In the genomic region with DNA sequence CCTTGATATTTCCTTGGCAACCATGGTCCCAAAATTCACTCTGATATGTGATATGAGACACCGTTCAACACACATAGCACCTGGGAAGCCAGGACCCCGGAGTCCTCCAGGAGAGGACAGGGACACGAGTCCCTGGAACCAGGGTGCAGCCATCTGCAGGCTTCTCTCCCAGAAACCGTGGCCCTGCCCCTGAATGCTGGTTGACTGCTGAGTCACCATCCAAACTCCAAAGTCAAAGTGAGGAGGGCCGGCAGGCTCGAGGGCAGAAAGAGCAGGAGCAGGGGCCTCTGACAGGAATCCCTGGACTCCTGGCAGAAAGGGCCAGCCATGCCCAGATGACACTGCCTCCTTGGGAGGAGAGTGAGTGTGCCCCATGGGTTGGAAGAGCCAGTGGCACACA, we compare ENCODE assay signal across 27 cellular contexts. TPM values are rescaled to one million over a fixed set of nuclear protein-coding genes. Genes with fewer than 3 reads are reported as not detected.
DNase-seq lines count a peak whose midpoint lies in the region; ATAC-seq, FAIRE-seq and TF ChIP-seq lines count a peak whose summit lies in the region.
"Had no signal": no experiment of that assay in that cellular context is flagged by ENCODE, and none has a peak within 500 bp of the region (broad histone marks: within the 10 kb centered on the region; RNA-seq: fewer than 3 reads in every experiment).

No MANE protein-coding gene starts in this region.

- no peak overlapping the region for H3K27ac ChIP-seq in K562 (ENCODE audit: extremely low read depth, low read depth, low read length)
- H3K27ac ChIP-seq in liver (ENCODE audit: low read depth in 1 of 2, low read length in 2 of 2), result no peak overlapping the region
- H3K27ac ChIP-seq in small intestine (ENCODE audit: low read depth in 1 of 2, low read length in 1 of 2), result no peak overlapping the region
- H3K27ac ChIP-seq: KMS-11, SK-N-MC had no signal

- H2AFZ ChIP-seq in K562 (ENCODE audit: low read depth, low read length), result peak overlapping the region; percentile 88

- CTCF ChIA-PET in K562 (lab: Yijun Ruan, JAX; ENCODE audit: low intra/inter-chr PET ratio), result no interaction called here

- H3K9me3 ChIP-seq in K562 (replicated peaks; ENCODE audit: control insufficient read depth, insufficient read depth, low read depth, low read length) (no peaks in the 10 kb centered on the region), liver (ENCODE audit: control insufficient read depth in 4 of 4, low read length in 3 of 4) (no peaks in the 10 kb centered on the region), small intestine (ENCODE audit: control insufficient read depth, low read depth) (no peaks in the 10 kb centered on the region)
- H3K9me3 ChIP-seq: BE2C had no signal

- TF ChIP-seq CTCF in K562 (IDR thresholded peaks at IDR 0.05 in 2 of 3, conservative IDR thresholded peaks at IDR 0.05 in 1 of 3; ENCODE audit: insufficient read depth in 2 of 3, low read depth in 1 of 3, low read length in 3 of 3), result no peak
- no peak for TF ChIP-seq CTCF in liver (IDR thresholded peaks at IDR 0.05; ENCODE audit: low read depth, low read length, missing input control)

- H3K4me3 Mint-ChIP-seq in natural killer cell treated with Interleukin-12 subunit alpha and Interleukin-12 subunit beta and Interleukin-15 and Interleukin-18, amount 100 ng/mL, for 72 hours, result no peak overlapping the region
- H3K4me3 Mint-ChIP-seq: CD14-positive monocyte; CD8-positive, alpha-beta memory T cell had no signal

- no peaks in the 10 kb centered on the region for H3K27me3 Mint-ChIP-seq in natural killer cell treated with Interleukin-12 subunit alpha and Interleukin-12 subunit beta and Interleukin-15 and Interleukin-18, amount 100 ng/mL, for 72 hours
- H3K27me3 Mint-ChIP-seq: CD8-positive, alpha-beta memory T cell had no signal

- H3K4me1 ChIP-seq in K562 (replicated peaks in 1 of 2; ENCODE audit: control insufficient read depth in 2 of 2, insufficient read depth in 2 of 2, low read length in 2 of 2), result peaks cover 4 to 18% of the 10 kb centered on the region in 2 experiments; a peak in 4 of 5 replicates
- peaks cover 0 to 5% (median 0%) of the 10 kb centered on the region in 4 donors for H3K4me1 ChIP-seq in liver (ENCODE audit: control insufficient read depth in 4 of 4, insufficient read depth in 4 of 4, low read length in 3 of 4)
- no peaks in the 10 kb centered on the region for H3K4me1 ChIP-seq in small intestine (ENCODE audit: control insufficient read depth in 2 of 2, insufficient read depth in 1 of 2, low read depth in 1 of 2, low read length in 1 of 2)
- H3K4me1 ChIP-seq: BE2C had no signal

- no TSS peak for BruUV-seq in K562 (replicated peaks; lab: Mats Ljungman, UMichigan)

- no peaks in the 10 kb centered on the region for H3K36me3 ChIP-seq in K562 (ENCODE audit: control insufficient read depth, insufficient read depth, low read length)
- no peaks in the 10 kb centered on the region for H3K36me3 ChIP-seq in liver (ENCODE audit: control insufficient read depth in 4 of 4, insufficient read depth in 3 of 4, low read depth in 1 of 4, low read length in 3 of 4)
- no peaks in the 10 kb centered on the region for H3K36me3 ChIP-seq in small intestine (ENCODE audit: control insufficient read depth in 2 of 2, insufficient read depth in 2 of 2, low read length in 2 of 2)
- H3K36me3 ChIP-seq: BE2C had no signal

- no peaks in the 10 kb centered on the region for H4K20me1 ChIP-seq in K562 (replicated peaks; ENCODE audit: control insufficient read depth, insufficient read depth, low read length)

- no peak overlapping the region for H3K27ac Mint-ChIP-seq in natural killer cell treated with Interleukin-12 subunit alpha and Interleukin-12 subunit beta and Interleukin-15 and Interleukin-18, amount 100 ng/mL, for 72 hours
- H3K27ac Mint-ChIP-seq: CD14-positive monocyte; CD8-positive, alpha-beta memory T cell had no signal

- WGBS in K562 (ENCODE audit: insufficient coverage, low coverage, missing lambda C conversion rate), result 20% methylated on average over 6 of the region's 6 CpGs
- 69% methylated on average over 6 of the region's 6 CpGs for WGBS in liver
- 16 to 62% (median 45%) methylated on average over 6 of the region's 6 CpGs for WGBS in small intestine, 3 donors

- FAIRE-seq in K562 (lab: Jason Lieb, UNC) (no peak), small intestine (lab: Jason Lieb, UNC) (no peak)
- FAIRE-seq: GM18507, H1 had no signal

- H3K36me3 Mint-ChIP-seq in natural killer cell treated with Interleukin-12 subunit alpha and Interleukin-12 subunit beta and Interleukin-15 and Interleukin-18, amount 100 ng/mL, for 72 hours, result no peaks in the 10 kb centered on the region
- H3K36me3 Mint-ChIP-seq: CD14-positive monocyte had no signal

- H3K9ac ChIP-seq in K562 (ENCODE audit: insufficient read depth in 1 of 2, low read depth in 2 of 2, low read length in 2 of 2) (peak overlapping the region in 1 of 2 experiments; percentile 31; a peak in 2 of 4 replicates), liver (ENCODE audit: low read depth in 1 of 2, low read length in 2 of 2) (no peak overlapping the region)
- H3K9ac ChIP-seq: KMS-11 had no signal

- no peaks in the 10 kb centered on the region for H3K79me2 ChIP-seq in K562 (ENCODE audit: control insufficient read depth, insufficient read depth, low read length)

- peak; percentile 55; the same call in 1 of the 3 replicates for ATAC-seq in K562
- no peak for ATAC-seq in natural killer cell treated with Interleukin-12 subunit alpha and Interleukin-12 subunit beta and Interleukin-15 and Interleukin-18, amount 100 ng/mL, for 72 hours
- ATAC-seq: HCT116, Panc1 had no signal

- TF ChIP-seq POLR2A in K562 (conservative IDR thresholded peaks at IDR 0.05), result no peak

- no peak for TF ChIP-seq RAD21 in K562 (CRISPR knock-in tag; conservative IDR thresholded peaks at IDR 0.05 in 1 of 2, IDR thresholded peaks at IDR 0.05 in 1 of 2)
- no peak for TF ChIP-seq RAD21 in liver (IDR thresholded peaks at IDR 0.05)

- peak overlapping the region; percentile 37; the same call in 1 of the 2 replicates for H3K4me2 ChIP-seq in K562 (ENCODE audit: insufficient read depth, low read length)
- H3K4me2 ChIP-seq: KMS-11 had no signal

- POLR2A ChIA-PET in K562 (lab: Yijun Ruan, JAX), result no interaction called here

- in situ Hi-C loops in K562 (cut with MboI), result no loop called here

- H3K9me3 Mint-ChIP-seq in natural killer cell treated with Interleukin-12 subunit alpha and Interleukin-12 subunit beta and Interleukin-15 and Interleukin-18, amount 100 ng/mL, for 72 hours, result no peaks in the 10 kb centered on the region
- H3K9me3 Mint-ChIP-seq: CD14-positive monocyte; CD8-positive, alpha-beta memory T cell had no signal

- no peaks in the 10 kb centered on the region for H3K27me3 ChIP-seq in K562 (ENCODE audit: control insufficient read depth in 2 of 2, insufficient read depth in 2 of 2, low read length in 2 of 2)
- no peaks in the 10 kb centered on the region for H3K27me3 ChIP-seq in liver (ENCODE audit: control insufficient read depth in 4 of 4, insufficient read depth in 4 of 4, low read length in 3 of 4)
- H3K27me3 ChIP-seq in small intestine (ENCODE audit: control insufficient read depth in 2 of 2, insufficient read depth in 2 of 2, low read length in 2 of 2), result no peaks in the 10 kb centered on the region
- H3K27me3 ChIP-seq: BE2C had no signal

- DNase-seq in ELR (ENCODE audit: low read depth), result peak; percentile 5
- peak; percentile 16 to 41 (median 30) for DNase-seq in K562 (ENCODE audit: extremely low read depth in 1 of 4, low spot score in 3 of 4)
- DNase-seq in small intestine, result peak; percentile 2
- DNase-seq in NCI-H446 (lab: John Stamatoyannopoulos, UW), result no peak
- DNase-seq in HuH-7 (ENCODE audit: low spot score), result no peak
- DNase-seq in GM03348 (ENCODE audit: low spot score), result no peak
- no peak for DNase-seq in natural killer cell treated with Interleukin-12 subunit alpha and Interleukin-12 subunit beta and Interleukin-15 and Interleukin-18, amount 100 ng/mL, for 72 hours (ENCODE audit: low spot score)
- DNase-seq: BE2C; CD8-positive, alpha-beta memory T cell; DMS 273 treated with DMSO at 0.1 percent for 48 hours; DMS79; NCI-H1048; NCI-H1417; NCI-H1694; NCI-H2029 treated with DMSO at 0.1 percent for 48 hours; NCI-H526 treated with DMSO at 0.1 percent for 48 hours; SHP77 treated with DMSO at 0.1 percent for 48 hours had no signal

- H3K4me1 Mint-ChIP-seq in natural killer cell treated with Interleukin-12 subunit alpha and Interleukin-12 subunit beta and Interleukin-15 and Interleukin-18, amount 100 ng/mL, for 72 hours (ENCODE audit: low read depth in 2 of 2), result no peaks in the 10 kb centered on the region
- H3K4me1 Mint-ChIP-seq: CD8-positive, alpha-beta memory T cell had no signal

- H3K4me3 ChIP-seq in K562 (no peak overlapping the region), liver (ENCODE audit: low read depth in 1 of 3, low read length in 3 of 3) (no peak overlapping the region), small intestine (ENCODE audit: low read depth in 1 of 2, low read length in 2 of 2) (no peak overlapping the region)
- H3K4me3 ChIP-seq: SK-N-MC had no signal

- intact Hi-C loops in K562 (cut with micrococcal nuclease), result no loop called here

- TF ChIP-seq EP300 in K562 (IDR thresholded peaks at IDR 0.05; ENCODE audit: low read length), result no peak

- H3K9me1 ChIP-seq in K562 (ENCODE audit: control insufficient read depth, insufficient read depth, low read length), result no peaks in the 10 kb centered on the region

RNA-seq across cellular contexts. Expression of gene PNMA6A, which starts 6.9 kb away (rescaled TPM):
- total RNA-seq in K562 (2011; cell fraction: chromatin; rRNA removed; ENCODE audit: low replicate concordance), result 1.6 and 3.4 TPM in 2 replicates
- 2.5 and 4.0 TPM in 2 replicates for total RNA-seq in K562 (2011; cell fraction: nucleolus; rRNA removed)
- total RNA-seq in K562 (2011; cell fraction: nucleoplasm; rRNA removed), result 2.1 and 2.6 TPM in 2 replicates
- total RNA-seq in K562 (2014; rRNA removed) (5.4 and 6.7 TPM in 2 replicates), K562 (2014; rRNA removed; fragmentation: Illumina TruSeq; extraction: Trizol) (0.73 and 1.2 TPM in 2 replicates), K562 (2015; rRNA removed; fragmentation: Illumina TruSeq; extraction: Trizol) (3.9 and 5.0 TPM in 2 replicates), K562 (2021) (6.3 and 6.9 TPM in 2 replicates), liver (1 to 10 TPM; 5.4 to 6.4 TPM)
- polyA plus RNA-seq in K562 (2011; rRNA removed) (0.83 and 1.0 TPM in 2 replicates), K562 (2014; fragmentation: Illumina TruSeq; extraction: Trizol) (1.3 and 2.6 TPM in 2 replicates), K562 (2014; fragmentation: Nextera tagmentation; extraction: Ambion mirVana) (under 1 TPM; 0.10 to 0.13 TPM), K562 (2014; rRNA removed) (4.2 and 4.9 TPM in 2 replicates), liver (1 to 10 TPM; 3.5 to 7.5 TPM), small intestine (1 to 10 TPM in 1 of 3 donors, not detected in 2; 1.8 TPM)
- polyA plus RNA-seq in K562 (2011; cell fraction: cytosol; rRNA removed), result 1.0 and 2.3 TPM in 2 replicates
- polyA plus RNA-seq in K562 (2011; cell fraction: nucleus; rRNA removed), result 2.5 and 4.9 TPM in 2 replicates
- polyA plus RNA-seq in K562 (2012), result 5.4 and 10.1 TPM in 2 replicates
- 0.42 TPM in 2 replicates for polyA minus RNA-seq in K562 (2011; rRNA and poly(A)+ RNA removed)
- 0.48 TPM in 1 of 2 replicates, not detected in the other for polyA minus RNA-seq in K562 (2011; cell fraction: cytosol; rRNA and poly(A)+ RNA removed)
- 1.1 and 1.2 TPM in 2 replicates for polyA minus RNA-seq in K562 (2011; cell fraction: nucleus; rRNA and poly(A)+ RNA removed)
- total RNA-seq in natural killer cell treated with Interleukin-12 subunit alpha and Interleukin-12 subunit beta and Interleukin-15 and Interleukin-18, amount 100 ng/mL, for 72 hours, result under 1 TPM in 1 of 2 donors, not detected in 1; 0.20 TPM

RNA-seq across cellular contexts. Expression of gene PNMA3, which starts 9.1 kb away (rescaled TPM):
- 0.76 and 0.88 TPM in 2 replicates for total RNA-seq in K562 (2011; cell fraction: chromatin; rRNA removed; ENCODE audit: low replicate concordance)
- 0.26 and 0.50 TPM in 2 replicates for total RNA-seq in K562 (2011; cell fraction: nucleolus; rRNA removed)
- total RNA-seq in K562 (2011; cell fraction: nucleoplasm; rRNA removed), result 0.51 and 0.53 TPM in 2 replicates
- 1.2 and 1.3 TPM in 2 replicates for total RNA-seq in K562 (2014; rRNA removed)
- total RNA-seq in K562 (2014; rRNA removed; fragmentation: Illumina TruSeq; extraction: Trizol), result 0.64 and 0.65 TPM in 2 replicates
- 0.98 and 1.0 TPM in 2 replicates for total RNA-seq in K562 (2015; rRNA removed; fragmentation: Illumina TruSeq; extraction: Trizol)
- total RNA-seq in K562 (2021), result 1.2 and 1.3 TPM in 2 replicates
- 0.39 and 0.45 TPM in 2 replicates for polyA plus RNA-seq in K562 (2011; rRNA removed)
- 0.35 and 0.43 TPM in 2 replicates for polyA plus RNA-seq in K562 (2011; cell fraction: cytosol; rRNA removed)
- 1.1 and 1.7 TPM in 2 replicates for polyA plus RNA-seq in K562 (2011; cell fraction: nucleus; rRNA removed)
- polyA plus RNA-seq in K562 (2012), result 1.0 and 4.7 TPM in 2 replicates
- 0.92 and 1.2 TPM in 2 replicates for polyA plus RNA-seq in K562 (2014; fragmentation: Illumina TruSeq; extraction: Trizol)
- polyA plus RNA-seq in K562 (2014; fragmentation: Nextera tagmentation; extraction: Ambion mirVana), result under 1 TPM in 1 of 2 experiments, not detected in 1; 0.01 TPM
- 0.63 and 1.5 TPM in 2 replicates for polyA plus RNA-seq in K562 (2014; rRNA removed)
- 0.25 and 0.30 TPM in 2 replicates for polyA minus RNA-seq in K562 (2011; rRNA and poly(A)+ RNA removed)
- not detected in 2 replicates for polyA minus RNA-seq in K562 (2011; cell fraction: cytosol; rRNA and poly(A)+ RNA removed)
- polyA minus RNA-seq in K562 (2011; cell fraction: nucleus; rRNA and poly(A)+ RNA removed), result 0.11 and 0.13 TPM in 2 replicates
- 10 to 100 TPM in 1 of 2 donors, under 1 TPM in 1; 0.17 to 11.7 TPM for total RNA-seq in liver
- under 1 TPM; 0.06 to 0.29 TPM for polyA plus RNA-seq in liver
- polyA plus RNA-seq in small intestine, result under 1 TPM in 1 of 3 donors, not detected in 2; 0.54 TPM
- under 1 TPM; 0.53 to 0.55 TPM for total RNA-seq in natural killer cell treated with Interleukin-12 subunit alpha and Interleukin-12 subunit beta and Interleukin-15 and Interleukin-18, amount 100 ng/mL, for 72 hours
- total RNA-seq: NCI-H460, OCI-LY7 had no signal
- polyA plus RNA-seq: CD14-positive monocyte had no signal

Comparison
In these comparisons a context has a peak if more than half of its experiments do, and no peak if none do; other contexts are left out.
1. DNase-seq: peak in ELR (single experiment), K562 (4 of 4) and small intestine (single experiment); none in NCI-H446 (0 of 2), HuH-7 (single experiment), GM03348 (single experiment) and natural killer cell treated with Interleukin-12 subunit alpha and Interleukin-12 subunit beta and Interleukin-15 and Interleukin-18, amount 100 ng/mL, for 72 hours (single experiment).